ENCODE assay signal across 7 cellular contexts in the genomic region with DNA sequence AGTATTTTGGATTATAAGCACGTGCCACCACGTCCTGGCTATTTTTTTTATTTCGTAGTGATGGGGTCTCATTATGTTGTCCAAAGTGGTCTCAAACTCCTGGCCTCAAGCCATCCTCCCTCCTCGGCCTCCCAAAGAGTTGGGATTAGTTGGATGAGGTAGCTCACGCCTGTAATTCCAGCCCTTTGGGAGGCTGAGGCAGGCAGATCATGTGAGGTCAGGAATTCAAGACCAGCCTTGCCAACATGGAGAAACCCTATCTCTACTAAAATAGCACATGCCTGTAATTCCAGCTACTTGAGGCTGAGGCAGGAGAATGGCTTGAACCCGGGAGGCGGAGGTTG. TPM values are rescaled to one million over a fixed set of nuclear protein-coding genes. Genes with fewer than 3 reads are reported as not detected.
DNase-seq lines count a peak whose midpoint lies in the region; ATAC-seq, FAIRE-seq and TF ChIP-seq lines count a peak whose summit lies in the region.

No MANE protein-coding gene starts in this region.

- H3K4me3 ChIP-seq in HUES64 (ENCODE audit: low read length) (peak overlapping the region; percentile 46; the same call in 1 of the 2 replicates), keratinocyte (ENCODE audit: control insufficient read depth in 2 of 3, extremely low read depth in 1 of 3, insufficient read depth in 2 of 3, low read depth in 1 of 3, low read length in 3 of 3) (no peak overlapping the region)

- no peaks in the 10 kb centered on the region for H3K36me3 Mint-ChIP-seq in activated T-helper 2 cell treated with anti-CD3 and anti-CD28 coated beads, Interferon-gamma antibody, Interleukin-2, Interleukin-4, amounts not matched to agents 10 μg/mL and 5 μg/mL and 100 μg/mL, durations not matched to agents 14 hours and 24 hours and 36 hours (ENCODE audit: low read depth)
- no peaks in the 10 kb centered on the region for H3K36me3 Mint-ChIP-seq in stimulated activated naive B cell treated with anti-CD40 and anti-IgM and Interleukin-4, amounts not matched to agents 10 μg/mL and 1 μg/mL and 100 μg/mL, for 72 hours

- H3K9ac ChIP-seq in HUES64 (ENCODE audit: low read depth, low read length) (peak overlapping the region; percentile 43; the same call in 1 of the 2 replicates), keratinocyte (ENCODE audit: control insufficient read depth, extremely low read depth, insufficient read depth, low read length) (peak overlapping the region; percentile 65)

- H3K27ac Mint-ChIP-seq in activated T-helper 2 cell treated with anti-CD3 and anti-CD28 coated beads, Interferon-gamma antibody, Interleukin-2, Interleukin-4, amounts not matched to agents 10 μg/mL and 5 μg/mL and 100 μg/mL, durations not matched to agents 14 hours and 24 hours and 36 hours: peak overlapping the region; percentile 38
- H3K27ac Mint-ChIP-seq in stimulated activated naive B cell treated with anti-CD40 and anti-IgM and Interleukin-4, amounts not matched to agents 10 μg/mL and 1 μg/mL and 100 μg/mL, for 72 hours: peak overlapping the region; percentile 14

- H4K20me1 ChIP-seq in keratinocyte (ENCODE audit: control insufficient read depth, extremely low read depth, insufficient read depth, low read length): no peaks in the 10 kb centered on the region

- H3K4me1 ChIP-seq in HUES64 (ENCODE audit: insufficient read depth, low read length) (no peaks in the 10 kb centered on the region), keratinocyte (ENCODE audit: control insufficient read depth, extremely low read depth, insufficient read depth, low read length) (peaks cover 9% of the 10 kb centered on the region)

- peak overlapping the region; percentile 54 for H3K4me2 ChIP-seq in keratinocyte (ENCODE audit: control insufficient read depth, extremely low read depth, insufficient read depth, low read depth, low read length)

- no peak for TF ChIP-seq CTCF in keratinocyte (optimal IDR thresholded peaks at IDR 0.05 in 1 of 3, IDR thresholded peaks at IDR 0.05 in 1 of 3, conservative IDR thresholded peaks at IDR 0.05 in 1 of 3; ENCODE audit: extremely low read depth in 1 of 3, insufficient read depth in 2 of 3, low read length in 3 of 3)

- peak overlapping the region; percentile 53; the same call in 1 of the 2 replicates for H3K27ac ChIP-seq in HUES64 (ENCODE audit: low read depth, low read length)
- peak overlapping the region; percentile 72 for H3K27ac ChIP-seq in keratinocyte (ENCODE audit: control insufficient read depth, insufficient read depth, low read length)

- DNase-seq in activated T-helper 2 cell treated with anti-CD3 and anti-CD28 coated beads, Interferon-gamma antibody, Interleukin-2, Interleukin-4, amounts not matched to agents 10 μg/mL and 5 μg/mL and 100 μg/mL, durations not matched to agents 14 hours and 24 hours and 36 hours (ENCODE audit: low spot score): no peak
- DNase-seq in keratinocyte (ENCODE audit: low read depth, low spot score): no peak
- no peak for DNase-seq in stimulated activated naive B cell treated with anti-CD40 and anti-IgM and Interleukin-4, amounts not matched to agents 10 μg/mL and 1 μg/mL and 100 μg/mL, for 72 hours
- no peak for DNase-seq in NK-92 treated with Interleukin-12 subunit alpha and Interleukin-12 subunit beta, amount 100 ng/mL, for 24 hours (lab: John Stamatoyannopoulos, UW)
- no peak for DNase-seq in activated CD8-positive, alpha-beta memory T cell treated with anti-CD3 and anti-CD28 coated beads for 24 hours

- H3K79me2 ChIP-seq in keratinocyte (ENCODE audit: control insufficient read depth, insufficient read depth, low read length): no peaks in the 10 kb centered on the region

- FAIRE-seq in keratinocyte (lab: Jason Lieb, UNC): no peak

- no peaks in the 10 kb centered on the region for H3K9me1 ChIP-seq in keratinocyte (ENCODE audit: control insufficient read depth, extremely low read depth, insufficient read depth, low read length)

- intact Hi-C loops in activated T-helper 2 cell treated with anti-CD3 and anti-CD28 coated beads, Interferon-gamma antibody, Interleukin-2, Interleukin-4, amounts not matched to agents 10 μg/mL and 5 μg/mL and 100 μg/mL, durations not matched to agents 14 hours and 24 hours and 36 hours (cut with micrococcal nuclease): no loop called here

- WGBS in HUES64: 84% methylated on average over 7 of the region's 7 CpGs

- dilution Hi-C loops in keratinocyte (cut with MboI; ENCODE audit: extremely low pct_ligation_motif_present, low sequenced_read_pairs): no loop called here

- no peaks in the 10 kb centered on the region for H3K27me3 ChIP-seq in HUES64 (ENCODE audit: insufficient read depth, low read length)
- no peaks in the 10 kb centered on the region for H3K27me3 ChIP-seq in keratinocyte (ENCODE audit: control insufficient read depth, extremely low read depth, insufficient read depth, low read length)

- no peaks in the 10 kb centered on the region for H3K9me3 Mint-ChIP-seq in activated T-helper 2 cell treated with anti-CD3 and anti-CD28 coated beads, Interferon-gamma antibody, Interleukin-2, Interleukin-4, amounts not matched to agents 10 μg/mL and 5 μg/mL and 100 μg/mL, durations not matched to agents 14 hours and 24 hours and 36 hours
- no peaks in the 10 kb centered on the region for H3K9me3 Mint-ChIP-seq in stimulated activated naive B cell treated with anti-CD40 and anti-IgM and Interleukin-4, amounts not matched to agents 10 μg/mL and 1 μg/mL and 100 μg/mL, for 72 hours

- peaks cover 2% of the 10 kb centered on the region for H3K4me1 Mint-ChIP-seq in activated T-helper 2 cell treated with anti-CD3 and anti-CD28 coated beads, Interferon-gamma antibody, Interleukin-2, Interleukin-4, amounts not matched to agents 10 μg/mL and 5 μg/mL and 100 μg/mL, durations not matched to agents 14 hours and 24 hours and 36 hours (ENCODE audit: low read depth)
- H3K4me1 Mint-ChIP-seq in stimulated activated naive B cell treated with anti-CD40 and anti-IgM and Interleukin-4, amounts not matched to agents 10 μg/mL and 1 μg/mL and 100 μg/mL, for 72 hours: peaks cover 0 to 5% of the 10 kb centered on the region in 2 donors

- H3K27me3 Mint-ChIP-seq in activated T-helper 2 cell treated with anti-CD3 and anti-CD28 coated beads, Interferon-gamma antibody, Interleukin-2, Interleukin-4, amounts not matched to agents 10 μg/mL and 5 μg/mL and 100 μg/mL, durations not matched to agents 14 hours and 24 hours and 36 hours (ENCODE audit: low read depth): no peaks in the 10 kb centered on the region
- H3K27me3 Mint-ChIP-seq in stimulated activated naive B cell treated with anti-CD40 and anti-IgM and Interleukin-4, amounts not matched to agents 10 μg/mL and 1 μg/mL and 100 μg/mL, for 72 hours: no peaks in the 10 kb centered on the region

- H2AFZ ChIP-seq in keratinocyte (ENCODE audit: control insufficient read depth, low read length): peak overlapping the region; percentile 37

- peak overlapping the region; percentile 68 for H3K4me3 Mint-ChIP-seq in activated T-helper 2 cell treated with anti-CD3 and anti-CD28 coated beads, Interferon-gamma antibody, Interleukin-2, Interleukin-4, amounts not matched to agents 10 μg/mL and 5 μg/mL and 100 μg/mL, durations not matched to agents 14 hours and 24 hours and 36 hours (ENCODE audit: low read depth)
- H3K4me3 Mint-ChIP-seq in stimulated activated naive B cell treated with anti-CD40 and anti-IgM and Interleukin-4, amounts not matched to agents 10 μg/mL and 1 μg/mL and 100 μg/mL, for 72 hours: peak overlapping the region; percentile 76 to 84

- no peaks in the 10 kb centered on the region for H3K36me3 ChIP-seq in HUES64 (ENCODE audit: insufficient read depth, low read length)
- H3K36me3 ChIP-seq in keratinocyte (ENCODE audit: control insufficient read depth in 2 of 2, extremely low read depth in 1 of 2, insufficient read depth in 2 of 2, low read length in 2 of 2): no peaks in the 10 kb centered on the region

- ATAC-seq in stimulated activated naive B cell treated with anti-CD40 and anti-IgM and Interleukin-4, amounts not matched to agents 10 μg/mL and 1 μg/mL and 100 μg/mL, for 72 hours (replicated peaks): no peak
- ATAC-seq in GM21515 (IDR thresholded peaks at IDR 0.05; ENCODE audit: unreplicated experiment): no peak

- no peaks in the 10 kb centered on the region for H3K9me3 ChIP-seq in HUES64 (ENCODE audit: insufficient read depth, low read depth, low read length)
- no peaks in the 10 kb centered on the region for H3K9me3 ChIP-seq in keratinocyte (ENCODE audit: control insufficient read depth, low read depth, low read length)

RNA-seq across cellular contexts. Expression of a gene that starts 21.8 kb away (rescaled TPM):
- 169 TPM for polyA plus RNA-seq in HUES64 (2013, experiment 1 of 2)
- 171 TPM for polyA plus RNA-seq in HUES64 (2013, experiment 2 of 2)
- total RNA-seq in activated T-helper 2 cell treated with anti-CD3 and anti-CD28 coated beads, Interferon-gamma antibody, Interleukin-2, Interleukin-4, amounts not matched to agents 10 μg/mL and 5 μg/mL and 100 μg/mL, durations not matched to agents 14 hours and 24 hours and 36 hours: 184 and 189 TPM in 2 replicates
- 88.1 to 130 TPM (median 116 TPM) in 3 replicates for polyA plus RNA-seq in keratinocyte
- 55.4 TPM for polyA plus RNA-seq in keratinocyte (2011; ENCODE audit: low read depth)
- 122 and 131 TPM in 2 replicates for polyA plus RNA-seq in keratinocyte (2011; cell fraction: cytosol; rRNA removed)
- polyA plus RNA-seq in keratinocyte (2011; cell fraction: nucleus; rRNA removed): 139 and 153 TPM in 2 replicates
- 142 and 228 TPM in 2 replicates for polyA plus RNA-seq in keratinocyte (2012; ENCODE audit: low replicate concordance)
- 96.6 to 165 TPM (median 132 TPM) in 3 replicates for polyA minus RNA-seq in keratinocyte
- polyA minus RNA-seq in keratinocyte (2011; cell fraction: cytosol; rRNA and poly(A)+ RNA removed): 173 TPM
- 96.8 and 151 TPM in 2 replicates for polyA minus RNA-seq in keratinocyte (2011; cell fraction: nucleus; rRNA and poly(A)+ RNA removed)

RNA-seq across cellular contexts. Expression of a gene that starts 28.9 kb away (rescaled TPM):
- 7.2 TPM for polyA plus RNA-seq in HUES64 (2013, experiment 1 of 2)
- 10.3 TPM for polyA plus RNA-seq in HUES64 (2013, experiment 2 of 2)
- 0.71 and 0.78 TPM in 2 replicates for total RNA-seq in activated T-helper 2 cell treated with anti-CD3 and anti-CD28 coated beads, Interferon-gamma antibody, Interleukin-2, Interleukin-4, amounts not matched to agents 10 μg/mL and 5 μg/mL and 100 μg/mL, durations not matched to agents 14 hours and 24 hours and 36 hours
- polyA plus RNA-seq in keratinocyte: 0.98 to 1.6 TPM (median 1.1 TPM) in 3 replicates
- not detected for polyA plus RNA-seq in keratinocyte (2011; ENCODE audit: low read depth)
- polyA plus RNA-seq in keratinocyte (2011; cell fraction: cytosol; rRNA removed): 0.83 and 1.2 TPM in 2 replicates
- polyA plus RNA-seq in keratinocyte (2011; cell fraction: nucleus; rRNA removed): 1.6 and 2.0 TPM in 2 replicates
- polyA plus RNA-seq in keratinocyte (2012; ENCODE audit: low replicate concordance): 0.76 and 0.88 TPM in 2 replicates
- 0.13 to 0.73 TPM (median 0.48 TPM) in 3 replicates for polyA minus RNA-seq in keratinocyte
- polyA minus RNA-seq in keratinocyte (2011; cell fraction: cytosol; rRNA and poly(A)+ RNA removed): not detected
- polyA minus RNA-seq in keratinocyte (2011; cell fraction: nucleus; rRNA and poly(A)+ RNA removed): 0.39 and 0.53 TPM in 2 replicates

RNA-seq across cellular contexts. Expression of a gene that starts 44.2 kb away (rescaled TPM):
- polyA plus RNA-seq in HUES64 (2013, experiment 1 of 2): not detected
- polyA plus RNA-seq in HUES64 (2013, experiment 2 of 2): not detected
- 8.2 and 10.5 TPM in 2 replicates for total RNA-seq in activated T-helper 2 cell treated with anti-CD3 and anti-CD28 coated beads, Interferon-gamma antibody, Interleukin-2, Interleukin-4, amounts not matched to agents 10 μg/mL and 5 μg/mL and 100 μg/mL, durations not matched to agents 14 hours and 24 hours and 36 hours
- 6.9 to 13.6 TPM (median 7.7 TPM) in 3 replicates for polyA plus RNA-seq in keratinocyte
- polyA plus RNA-seq in keratinocyte (2011; ENCODE audit: low read depth): 6.0 TPM
- polyA plus RNA-seq in keratinocyte (2011; cell fraction: cytosol; rRNA removed): 12.2 and 16.7 TPM in 2 replicates
- 7.9 and 10.3 TPM in 2 replicates for polyA plus RNA-seq in keratinocyte (2011; cell fraction: nucleus; rRNA removed)
- 13.7 and 24.8 TPM in 2 replicates for polyA plus RNA-seq in keratinocyte (2012; ENCODE audit: low replicate concordance)
- 22.5 to 25.0 TPM (median 24.6 TPM) in 3 replicates for polyA minus RNA-seq in keratinocyte
- 14.0 TPM for polyA minus RNA-seq in keratinocyte (2011; cell fraction: cytosol; rRNA and poly(A)+ RNA removed)
- 4.6 and 5.6 TPM in 2 replicates for polyA minus RNA-seq in keratinocyte (2011; cell fraction: nucleus; rRNA and poly(A)+ RNA removed)
